In genomic region chr2:96265840-96266569, GRCh38 we compare ENCODE assay signal across 8 cellular contexts. TPM values are rescaled to one million over a fixed set of nuclear protein-coding genes. Genes with fewer than 3 reads are reported as not detected.
DNase-seq lines count a peak whose midpoint lies in the region; ATAC-seq and TF ChIP-seq lines count a peak whose summit lies in the region.

Gene CIAO1 (plus strand): TSS chr2:96266225. CDS start chr2:96266351, 126 bp downstream.
Gene TMEM127 (minus strand): TSS chr2:96265997. CDS start chr2:96265381, 616 bp downstream.

- no peak for TF ChIP-seq CTCF in Panc1 (IDR thresholded peaks at IDR 0.05)

- no TSS peak for BruUV-seq in Panc1 (replicated peaks; lab: Mats Ljungman, UMichigan)

- H3K4me3 Mint-ChIP-seq in activated T-cell treated with anti-CD3 and anti-CD28 coated beads, Interleukin-2, amount 50 U/mL, for 4 hours, result peak within 1 kb of the TSS; percentile 99

- H3K36me3 ChIP-seq in Panc1 (ENCODE audit: control insufficient read depth, insufficient read depth, low read length) (peaks cover 3% of the 10 kb centered on the region; the same call in 1 of the 2 replicates), muscle layer of duodenum (ENCODE audit: control insufficient read depth in 1 of 2, insufficient read depth in 2 of 2, low read length in 2 of 2) (peaks cover 19 to 25% of the 10 kb centered on the region in 2 donors)

- H3K9me3 ChIP-seq in Panc1 (ENCODE audit: control insufficient read depth, insufficient read depth, low read depth, low read length) (no peaks in the 10 kb centered on the region), muscle layer of duodenum (ENCODE audit: control insufficient read depth in 1 of 2, low read length in 2 of 2) (no peaks in the 10 kb centered on the region)

- CTCF ChIA-PET in Panc1 (lab: Charles Lee), result no interaction called here

- POLR2A ChIA-PET in Panc1 (lab: Charles Lee), result no interaction called here

- H3K4me1 ChIP-seq in Panc1 (ENCODE audit: control insufficient read depth, insufficient read depth, low read length) (peaks cover 28% of the 10 kb centered on the region), muscle layer of duodenum (ENCODE audit: control insufficient read depth in 1 of 2, insufficient read depth in 2 of 2, low read length in 2 of 2) (peaks cover 19 to 43% of the 10 kb centered on the region in 2 donors)

- H3K4me1 Mint-ChIP-seq in activated T-cell treated with anti-CD3 and anti-CD28 coated beads, Interleukin-2, amount 50 U/mL, for 4 hours (ENCODE audit: low read depth), result peaks cover 50% of the 10 kb centered on the region

- H3K27me3 ChIP-seq in Panc1 (ENCODE audit: control insufficient read depth, insufficient read depth, low read length) (no peaks in the 10 kb centered on the region), muscle layer of duodenum (ENCODE audit: low read depth, low read length) (no peaks in the 10 kb centered on the region)

- peaks cover 20% of the 10 kb centered on the region for H3K36me3 Mint-ChIP-seq in activated T-cell treated with anti-CD3 and anti-CD28 coated beads, Interleukin-2, amount 50 U/mL, for 4 hours (ENCODE audit: insufficient read depth)

- intact Hi-C loops in Panc1 (cut with micrococcal nuclease; ENCODE audit: unreplicated experiment), result no loop called here

- peak; percentile 95 for DNase-seq in DMS79 (lab: John Stamatoyannopoulos, UW)
- DNase-seq in KG1 (lab: John Stamatoyannopoulos, UW), result peak; percentile 93
- DNase-seq in Panc1 (ENCODE audit: low read depth, low spot score), result peak; percentile 74
- peak; percentile 96 for DNase-seq in activated T-cell treated with anti-CD3 and anti-CD28 coated beads, Interleukin-2, amount 50 U/mL, for 4 hours
- peak; percentile 97 to 99 for DNase-seq in stimulated activated CD8-positive, alpha-beta memory T cell treated with anti-CD3 and anti-CD28 coated beads, Interleukin-7, amount 100 ng/mL, for 4 hours (ENCODE audit: low read depth in 2 of 2)

- H3K27ac ChIP-seq in Panc1 (ENCODE audit: low read length), result peak within 1 kb of the TSS; percentile 77
- H3K27ac ChIP-seq in muscle layer of duodenum (ENCODE audit: low read length), result peak within 1 kb of the TSS; percentile 80

- H3K9me3 Mint-ChIP-seq in activated T-cell treated with anti-CD3 and anti-CD28 coated beads, Interleukin-2, amount 50 U/mL, for 4 hours, result no peaks in the 10 kb centered on the region

- in situ Hi-C loops in Panc1 (cut with HindIII; ENCODE audit: low pct_unique_long_range_greater_than_20kb, low sequenced_read_pairs), result loop anchor here (25.0 kb wide), 1 partner anchor 104 kb away; no protein-coding TSS in a partner anchor

- H3K27me3 Mint-ChIP-seq in activated T-cell treated with anti-CD3 and anti-CD28 coated beads, Interleukin-2, amount 50 U/mL, for 4 hours (ENCODE audit: low read depth), result no peaks in the 10 kb centered on the region

- peak within 1 kb of the TSS; percentile 61 to 94 for H3K4me3 ChIP-seq in Panc1 (ENCODE audit: low read depth in 2 of 2, low read length in 2 of 2)
- peak within 1 kb of the TSS; percentile 98 to 99 for H3K4me3 ChIP-seq in muscle layer of duodenum (ENCODE audit: low read depth in 1 of 2, low read length in 2 of 2)

- ATAC-seq in GM21723 (IDR thresholded peaks at IDR 0.05; ENCODE audit: unreplicated experiment) (peak; percentile 91), Panc1 (peak; percentile 98), esophagus mucosa (peak; percentile 98)
- peak; percentile 94 to 95 for ATAC-seq in activated T-cell treated with anti-CD3 and anti-CD28 coated beads, Interleukin-2, amount 50 U/mL, for 4 hours

RNA-seq across cellular contexts. Expression of gene CIAO1, which starts in this region (rescaled TPM):
- total RNA-seq in Panc1 (2021; ENCODE audit: unreplicated experiment) (85.5 TPM), esophagus mucosa (43.2 TPM)
- 77.4 TPM for polyA plus RNA-seq in Panc1 (2012; ENCODE audit: insufficient read length)
- 100 to 1,000 TPM; 106 to 114 (median 109) TPM for total RNA-seq in activated T-cell treated with anti-CD3 and anti-CD28 coated beads, Interleukin-2, amount 50 U/mL, for 4 hours

RNA-seq across cellular contexts. Expression of gene TMEM127, which starts in this region (rescaled TPM):
- total RNA-seq in Panc1 (2021; ENCODE audit: unreplicated experiment) (63.1 TPM), esophagus mucosa (34.3 TPM)
- polyA plus RNA-seq in Panc1 (2012; ENCODE audit: insufficient read length), result 48.7 TPM
- total RNA-seq in activated T-cell treated with anti-CD3 and anti-CD28 coated beads, Interleukin-2, amount 50 U/mL, for 4 hours, result 10 to 100 TPM; 31.9 to 37.5 (median 36.9) TPM

Comparison
In these comparisons a context has a peak if more than half of its experiments do, and no peak if none do; other contexts are left out.
1. Peak in every context shown above with its lines: DNase-seq, ATAC-seq, H3K4me3 ChIP-seq and H3K27ac ChIP-seq.